ENCODE assay signal across 8 cellular contexts in the genomic region with DNA sequence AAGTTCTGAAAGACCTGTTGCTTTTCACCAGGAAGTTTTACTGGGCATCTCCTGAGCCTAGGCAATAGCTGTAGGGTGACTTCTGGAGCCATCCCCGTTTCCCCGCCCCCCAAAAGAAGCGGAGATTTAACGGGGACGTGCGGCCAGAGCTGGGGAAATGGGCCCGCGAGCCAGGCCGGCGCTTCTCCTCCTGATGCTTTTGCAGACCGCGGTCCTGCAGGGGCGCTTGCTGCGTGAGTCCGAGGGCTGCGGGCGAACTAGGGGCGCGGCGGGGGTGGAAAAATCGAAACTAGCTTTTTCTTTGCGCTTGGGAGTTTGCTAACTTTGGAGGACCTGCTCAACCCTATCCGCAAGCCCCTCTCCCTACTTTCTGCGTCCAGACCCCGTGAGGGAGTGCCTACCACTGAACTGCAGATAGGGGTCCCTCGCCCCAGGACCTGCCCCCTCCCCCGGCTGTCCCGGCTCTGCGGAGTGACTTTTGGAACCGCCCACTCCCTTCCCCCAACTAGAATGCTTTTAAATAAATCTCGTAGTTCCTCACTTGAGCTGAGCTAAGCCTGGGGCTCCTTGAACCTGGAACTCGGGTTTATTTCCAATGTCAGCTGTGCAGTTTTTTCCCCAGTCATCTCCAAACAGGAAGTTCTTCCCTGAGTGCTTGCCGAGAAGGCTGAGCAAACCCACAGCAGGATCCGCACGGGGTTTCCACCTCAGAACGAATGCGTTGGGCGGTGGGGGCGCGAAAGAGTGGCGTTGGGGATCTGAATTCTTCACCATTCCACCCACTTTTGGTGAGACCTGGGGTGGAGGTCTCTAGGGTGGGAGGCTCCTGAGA. TPM values are rescaled to one million over a fixed set of nuclear protein-coding genes. Genes with fewer than 3 reads are reported as not detected.
A peak's percentile ranks its signal among the peaks of the same experiment; 100 is the strongest.
DNase-seq lines count a peak whose midpoint lies in the region; ATAC-seq and TF ChIP-seq lines count a peak whose summit lies in the region.

A gene with protein sequence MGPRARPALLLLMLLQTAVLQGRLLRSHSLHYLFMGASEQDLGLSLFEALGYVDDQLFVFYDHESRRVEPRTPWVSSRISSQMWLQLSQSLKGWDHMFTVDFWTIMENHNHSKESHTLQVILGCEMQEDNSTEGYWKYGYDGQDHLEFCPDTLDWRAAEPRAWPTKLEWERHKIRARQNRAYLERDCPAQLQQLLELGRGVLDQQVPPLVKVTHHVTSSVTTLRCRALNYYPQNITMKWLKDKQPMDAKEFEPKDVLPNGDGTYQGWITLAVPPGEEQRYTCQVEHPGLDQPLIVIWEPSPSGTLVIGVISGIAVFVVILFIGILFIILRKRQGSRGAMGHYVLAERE (plus strand): TSS at position 146 of the 832 bp plus-strand sequence. CDS start 12 bp downstream, at position 158.

- H3K4me3 Mint-ChIP-seq in CD4-positive, CD25-positive, alpha-beta regulatory T cell = peak within 1 kb of the TSS; percentile 87 to 91 (median 88)
- peak within 1 kb of the TSS; percentile 93 for H3K4me3 Mint-ChIP-seq in stimulated activated memory B cell treated with anti-CD40 and anti-IgM and Interleukin-4, amounts not matched to agents 10 μg/mL and 1 μg/mL and 100 μg/mL, for 72 hours

- peak within 1 kb of the TSS; percentile 68 for H3K27ac ChIP-seq in CD4-positive, CD25-positive, alpha-beta regulatory T cell (ENCODE audit: insufficient read depth, low read length, poor library complexity, severe bottlenecking)
- H3K27ac ChIP-seq in right lobe of liver = peak within 1 kb of the TSS; percentile 85 to 95 (median 87)

- peaks cover 2% of the 10 kb centered on the region for H3K27me3 ChIP-seq in CD4-positive, CD25-positive, alpha-beta regulatory T cell (ENCODE audit: control insufficient read depth, insufficient read depth, low read length)
- no peaks in the 10 kb centered on the region for H3K27me3 ChIP-seq in right lobe of liver

- H3K36me3 Mint-ChIP-seq in CD4-positive, CD25-positive, alpha-beta regulatory T cell = peaks cover 4% of the 10 kb centered on the region
- peaks cover 9% of the 10 kb centered on the region for H3K36me3 Mint-ChIP-seq in stimulated activated memory B cell treated with anti-CD40 and anti-IgM and Interleukin-4, amounts not matched to agents 10 μg/mL and 1 μg/mL and 100 μg/mL, for 72 hours

- 0% methylated on average over 27 of the region's 41 CpGs for WGBS in right lobe of liver (ENCODE audit: insufficient coverage, low coverage, low lambda C conversion rate, missing lambda C conversion rate)

- no peaks in the 10 kb centered on the region for H3K9me3 ChIP-seq in CD4-positive, CD25-positive, alpha-beta regulatory T cell (ENCODE audit: control insufficient read depth in 2 of 2, low read length in 2 of 2)
- no peaks in the 10 kb centered on the region for H3K9me3 ChIP-seq in right lobe of liver

- ATAC-seq in CD4-positive, CD25-positive, alpha-beta regulatory T cell (ENCODE audit: low read depth in 2 of 2) = no peak
- ATAC-seq in right lobe of liver = peak; percentile 82 to 86 (median 84)
- ATAC-seq in stimulated activated memory B cell treated with anti-CD40 and anti-IgM and Interleukin-4, amounts not matched to agents 10 μg/mL and 1 μg/mL and 100 μg/mL, for 72 hours = peak; percentile 60
- no peak for ATAC-seq in HG02884 (IDR thresholded peaks at IDR 0.05; ENCODE audit: unreplicated experiment)
- no peak for ATAC-seq in GM19324 (IDR thresholded peaks at IDR 0.05; ENCODE audit: low FRiP score, unreplicated experiment)

- peak within 1 kb of the TSS; percentile 80 to 94 (median 89) for H3K27ac Mint-ChIP-seq in CD4-positive, CD25-positive, alpha-beta regulatory T cell
- peak within 1 kb of the TSS; percentile 85 for H3K27ac Mint-ChIP-seq in stimulated activated memory B cell treated with anti-CD40 and anti-IgM and Interleukin-4, amounts not matched to agents 10 μg/mL and 1 μg/mL and 100 μg/mL, for 72 hours

- intact Hi-C loops in right lobe of liver (cut with DNase I) = no loop called here

- TF ChIP-seq CTCF in right lobe of liver (IDR thresholded peaks at IDR 0.05) = peak in 1 of 4 donors; percentile 9

- peaks cover 11 to 41% (median 36%) of the 10 kb centered on the region in 4 donors for H3K4me1 Mint-ChIP-seq in CD4-positive, CD25-positive, alpha-beta regulatory T cell
- H3K4me1 Mint-ChIP-seq in stimulated activated memory B cell treated with anti-CD40 and anti-IgM and Interleukin-4, amounts not matched to agents 10 μg/mL and 1 μg/mL and 100 μg/mL, for 72 hours = peaks cover 41% of the 10 kb centered on the region

- no peaks in the 10 kb centered on the region for H3K9me3 Mint-ChIP-seq in CD4-positive, CD25-positive, alpha-beta regulatory T cell
- H3K9me3 Mint-ChIP-seq in stimulated activated memory B cell treated with anti-CD40 and anti-IgM and Interleukin-4, amounts not matched to agents 10 μg/mL and 1 μg/mL and 100 μg/mL, for 72 hours = peaks cover under 1% of the 10 kb centered on the region

- no peaks in the 10 kb centered on the region for H3K36me3 ChIP-seq in CD4-positive, CD25-positive, alpha-beta regulatory T cell (ENCODE audit: control insufficient read depth, insufficient read depth, low read length)
- no peaks in the 10 kb centered on the region for H3K36me3 ChIP-seq in right lobe of liver

- H3K27me3 Mint-ChIP-seq in CD4-positive, CD25-positive, alpha-beta regulatory T cell = no peaks in the 10 kb centered on the region
- no peaks in the 10 kb centered on the region for H3K27me3 Mint-ChIP-seq in stimulated activated memory B cell treated with anti-CD40 and anti-IgM and Interleukin-4, amounts not matched to agents 10 μg/mL and 1 μg/mL and 100 μg/mL, for 72 hours

- peaks cover 28% of the 10 kb centered on the region for H3K4me1 ChIP-seq in CD4-positive, CD25-positive, alpha-beta regulatory T cell (ENCODE audit: control insufficient read depth, insufficient read depth, low read length, poor library complexity, severe bottlenecking)
- H3K4me1 ChIP-seq in right lobe of liver = peaks cover 0 to 11% (median 8%) of the 10 kb centered on the region in 4 donors

- peak within 1 kb of the TSS; percentile 78 for H3K4me3 ChIP-seq in CD4-positive, CD25-positive, alpha-beta regulatory T cell (ENCODE audit: low read depth, low read length)
- peak within 1 kb of the TSS; percentile 44 to 82 (median 82) for H3K4me3 ChIP-seq in right lobe of liver

- TF ChIP-seq POLR2A in right lobe of liver (IDR thresholded peaks at IDR 0.05) = peak; percentile 40

- peak in 2 of 3 donors; percentile 30 to 57 for DNase-seq in CD4-positive, CD25-positive, alpha-beta regulatory T cell
- DNase-seq in HPDE6-E6E7 (ENCODE audit: extremely low spot score) (peak; percentile 33), ecto neural progenitor cell (ENCODE audit: low spot score) (peak; percentile 67), right lobe of liver (peak; percentile 65 to 78 (median 71))
- DNase-seq in activated CD4-positive, alpha-beta T cell treated with anti-CD3 and anti-CD28 coated beads for 48 hours = peak; percentile 35

RNA-seq across cellular contexts. Expression of the gene that starts here (rescaled TPM):
- total RNA-seq in CD4-positive, CD25-positive, alpha-beta regulatory T cell = 2.6 TPM
- polyA plus RNA-seq in CD4-positive, CD25-positive, alpha-beta regulatory T cell = 1 to 10 TPM; 1.2 to 2.5 (median 2.4) TPM
- total RNA-seq in right lobe of liver = 10 to 100 TPM in 5 of 6 experiments, 1 to 10 TPM in 1; 8.9 to 20.7 (median 15.8) TPM

Comparison
In these comparisons a context has a peak if more than half of its experiments do, and no peak if none do; other contexts are left out.
1. ATAC-seq: peak in right lobe of liver (4 of 4) and stimulated activated memory B cell treated with anti-CD40 and anti-IgM and Interleukin-4, amounts not matched to agents 10 μg/mL and 1 μg/mL and 100 μg/mL, for 72 hours (single experiment); none in CD4-positive, CD25-positive, alpha-beta regulatory T cell (0 of 2), HG02884 (single experiment) and GM19324 (single experiment).
2. Peak in every context shown above with its lines, with median percentiles within 50 percentile points of each other: DNase-seq.